Comparison of ENCODE assay signal across 9 cellular contexts in the genomic region with DNA sequence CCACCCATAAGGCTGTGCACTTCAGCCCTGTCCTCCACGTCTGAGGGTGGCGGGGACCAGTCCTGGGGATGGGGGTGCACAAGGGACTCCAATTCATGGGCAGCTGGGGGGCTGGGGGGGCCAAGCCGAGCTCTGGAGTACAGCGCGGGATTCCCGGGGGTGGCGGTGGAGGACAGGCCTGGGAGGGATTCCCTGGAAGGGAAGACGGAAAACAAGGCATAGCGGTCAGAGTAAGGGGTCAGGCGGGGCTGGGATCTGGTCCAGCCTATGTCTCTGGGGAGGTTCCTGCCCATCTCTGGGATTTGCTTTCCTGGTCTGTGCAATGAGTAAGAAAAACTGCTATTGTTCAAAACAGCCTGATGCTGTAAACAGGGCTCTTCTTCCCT. TPM values are rescaled to one million over a fixed set of nuclear protein-coding genes. Genes with fewer than 3 reads are reported as not detected.
DNase-seq lines count a peak whose midpoint lies in the region; ATAC-seq and TF ChIP-seq lines count a peak whose summit lies in the region.
"Had no signal": no experiment of that assay in that cellular context is flagged by ENCODE, and none has a peak within 500 bp of the region (broad histone marks: within the 10 kb centered on the region; RNA-seq: fewer than 3 reads in every experiment).

No MANE protein-coding gene starts in this region.

- no peaks in the 10 kb centered on the region for H3K9me3 Mint-ChIP-seq in stimulated activated naive B cell treated with anti-CD40 and anti-IgM and Interleukin-4, amounts not matched to agents 10 μg/mL and 1 μg/mL and 100 μg/mL, for 72 hours

- RAD21 ChIA-PET in HCT116 (lab: Charles Lee; ENCODE audit: low non-redundant PET in 1 of 2, low total read pairs in 2 of 2, uncharacterized antibody in 2 of 2, unreplicated experiment in 2 of 2), result interaction anchor here in 1 of 2 experiments (1.9 kb wide), 1 partner anchor 67 kb away, joined by 11 read pairs; no protein-coding TSS in a partner anchor

- intact Hi-C loops in HCT116 (cut with micrococcal nuclease) (loop anchor here (1.0 to 5.0 kb wide), 4 partner anchors 68 to 353 kb away; no protein-coding TSS in a partner anchor), ascending aorta (cut with DNase I) (loop anchor here (1.0 kb wide), 1 partner anchor 67 kb away; no protein-coding TSS in a partner anchor), left ventricle myocardium inferior (cut with micrococcal nuclease) (loop anchor here (5.0 kb wide), 1 partner anchor 69 kb away; no protein-coding TSS in a partner anchor)

- peak overlapping the region; percentile 77 for H3K27ac Mint-ChIP-seq in stimulated activated naive B cell treated with anti-CD40 and anti-IgM and Interleukin-4, amounts not matched to agents 10 μg/mL and 1 μg/mL and 100 μg/mL, for 72 hours

- no peak overlapping the region for H3K27ac ChIP-seq in HCT116 (ENCODE audit: low read depth, low read length)
- no peak overlapping the region for H3K27ac ChIP-seq in ascending aorta
- H3K27ac ChIP-seq in left ventricle myocardium inferior (replicated peaks), result peak overlapping the region; percentile 72

- H3K27me3 ChIP-seq in HCT116 (ENCODE audit: insufficient read depth, low read length) (no peaks in the 10 kb centered on the region), ascending aorta (no peaks in the 10 kb centered on the region), left ventricle myocardium inferior (ENCODE audit: low read depth) (no peaks in the 10 kb centered on the region)

- no peaks in the 10 kb centered on the region for H3K79me2 ChIP-seq in HCT116 (ENCODE audit: insufficient read depth, low read length)

- peaks cover 14 to 18% of the 10 kb centered on the region in 2 donors for H3K4me1 Mint-ChIP-seq in stimulated activated naive B cell treated with anti-CD40 and anti-IgM and Interleukin-4, amounts not matched to agents 10 μg/mL and 1 μg/mL and 100 μg/mL, for 72 hours

- H3K9me2 ChIP-seq in HCT116 (ENCODE audit: insufficient read depth), result no peaks in the 10 kb centered on the region

- H3K4me2 ChIP-seq in HCT116 (ENCODE audit: low read length), result peak overlapping the region; percentile 95

- no TSS peak for BruUV-seq in HCT116 (replicated peaks; lab: Mats Ljungman, UMichigan)

- no peak overlapping the region; a peak in 1 of 4 replicates for H3K4me3 ChIP-seq in HCT116 (replicated peaks in 1 of 2; ENCODE audit: low read depth in 1 of 2, low read length in 2 of 2)
- peak overlapping the region; percentile 25 to 53 for H3K4me3 ChIP-seq in ascending aorta
- peak overlapping the region; percentile 60 for H3K4me3 ChIP-seq in left ventricle myocardium inferior

- TF ChIP-seq CTCF in HCT116 (IDR thresholded peaks at IDR 0.05 in 2 of 3, conservative IDR thresholded peaks at IDR 0.05 in 1 of 3; ENCODE audit: borderline replicate concordance in 1 of 3, insufficient read depth in 1 of 3, low read depth in 2 of 3, low read length in 2 of 3), result no peak
- TF ChIP-seq CTCF in ascending aorta (IDR thresholded peaks at IDR 0.05), result no peak
- no peak for TF ChIP-seq CTCF in left ventricle myocardium inferior (IDR thresholded peaks at IDR 0.05; ENCODE audit: borderline replicate concordance)

- peaks cover 8 to 21% of the 10 kb centered on the region in 2 experiments for H3K4me1 ChIP-seq in HCT116 (ENCODE audit: control insufficient read depth in 1 of 2, insufficient read depth in 2 of 2, low read length in 2 of 2)
- peaks cover 4 to 6% of the 10 kb centered on the region in 2 donors for H3K4me1 ChIP-seq in ascending aorta
- H3K4me1 ChIP-seq in left ventricle myocardium inferior, result peaks cover 27% of the 10 kb centered on the region

- no peak for TF ChIP-seq POLR2A in HCT116 (IDR thresholded peaks at IDR 0.05; ENCODE audit: borderline replicate concordance, extremely low read depth, insufficient read depth, insufficient read length)

- peaks cover 19 to 31% of the 10 kb centered on the region in 2 donors for H3K27me3 Mint-ChIP-seq in stimulated activated naive B cell treated with anti-CD40 and anti-IgM and Interleukin-4, amounts not matched to agents 10 μg/mL and 1 μg/mL and 100 μg/mL, for 72 hours

- CTCF ChIA-PET in HCT116 (lab: Charles Lee), result interaction anchor here (0.6 to 3.7 kb wide), 11 partner anchors 9 to 200 kb away, joined by 3 to 39 read pairs (median 6); partner anchors contain the start of gene RNU5B-1

- peak overlapping the region; percentile 74 for H2AFZ ChIP-seq in HCT116 (ENCODE audit: low read depth, low read length, poor library complexity, severe bottlenecking)

- ATAC-seq in HCT116, result no peak
- no peak for ATAC-seq in stimulated activated naive B cell treated with anti-CD40 and anti-IgM and Interleukin-4, amounts not matched to agents 10 μg/mL and 1 μg/mL and 100 μg/mL, for 72 hours (replicated peaks)
- ATAC-seq in GM21723 (IDR thresholded peaks at IDR 0.05; ENCODE audit: unreplicated experiment), result no peak

- no peak for TF ChIP-seq RAD21 in HCT116 (IDR thresholded peaks at IDR 0.05; ENCODE audit: low read depth)

- H3K36me3 Mint-ChIP-seq in stimulated activated naive B cell treated with anti-CD40 and anti-IgM and Interleukin-4, amounts not matched to agents 10 μg/mL and 1 μg/mL and 100 μg/mL, for 72 hours, result no peaks in the 10 kb centered on the region

- H3K4me3 Mint-ChIP-seq in stimulated activated naive B cell treated with anti-CD40 and anti-IgM and Interleukin-4, amounts not matched to agents 10 μg/mL and 1 μg/mL and 100 μg/mL, for 72 hours, result peak overlapping the region in 1 of 2 donors; percentile 93

- DNase-seq in HCT116 (ENCODE audit: low read depth, low spot score), result no peak
- DNase-seq in ascending aorta (ENCODE audit: low spot score in 2 of 2), result no peak
- peak; percentile 55 for DNase-seq in left ventricle myocardium inferior
- DNase-seq in stimulated activated naive B cell treated with anti-CD40 and anti-IgM and Interleukin-4, amounts not matched to agents 10 μg/mL and 1 μg/mL and 100 μg/mL, for 72 hours, result no peak
- DNase-seq in stimulated activated naive CD4-positive, alpha-beta T cell (lab: John Stamatoyannopoulos, UW), result no peak
- no peak for DNase-seq in midbrain (lab: John Stamatoyannopoulos, UW)
- DNase-seq in NCI-H748 (lab: John Stamatoyannopoulos, UW; ENCODE audit: unreplicated experiment), result no peak

- H4K20me1 ChIP-seq in HCT116 (ENCODE audit: insufficient read depth), result no peaks in the 10 kb centered on the region

- POLR2A ChIA-PET in HCT116 (lab: Charles Lee), result interaction anchor here (1.3 to 1.7 kb wide), 2 partner anchors 67 to 80 kb away, joined by 6 to 13 read pairs; partner anchors contain the start of gene RNU5B-1

- peak overlapping the region; percentile 69 for H3K9ac ChIP-seq in HCT116 (ENCODE audit: low read length)

- H3K36me3 ChIP-seq in HCT116 (ENCODE audit: control insufficient read depth in 1 of 2, insufficient read depth in 2 of 2, low read length in 2 of 2) (no peaks in the 10 kb centered on the region), ascending aorta (no peaks in the 10 kb centered on the region), left ventricle myocardium inferior (no peaks in the 10 kb centered on the region)

- no peaks in the 10 kb centered on the region for H3K9me3 ChIP-seq in HCT116 (ENCODE audit: control insufficient read depth in 1 of 2, insufficient read depth in 1 of 2, low read depth in 1 of 2, low read length in 2 of 2)
- H3K9me3 ChIP-seq in ascending aorta, result no peaks in the 10 kb centered on the region
- H3K9me3 ChIP-seq in left ventricle myocardium inferior (replicated peaks), result no peaks in the 10 kb centered on the region

TF ChIP-seq in HCT116, 20 proteins besides CTCF, POLR2A, EP300 and RAD21:
- TF ChIP-seq ELF1 (IDR thresholded peaks at IDR 0.05; ENCODE audit: borderline replicate concordance, low read depth) (no peak), EZH2 (IDR thresholded peaks at IDR 0.05) (no peak)

RNA-seq across cellular contexts. Expression of gene IGDCC3, which starts 8.1 kb away (rescaled TPM):
- total RNA-seq in HCT116 (2021; ENCODE audit: unreplicated experiment) (0.44 TPM), ascending aorta (not detected), left ventricle myocardium inferior (0.16 TPM)
- polyA plus RNA-seq in HCT116 (2012), result 0.15 and 0.16 TPM in 2 replicates
- polyA plus RNA-seq: keratinocyte had no signal

RNA-seq across cellular contexts. Expression of gene IGDCC4, which starts 36.9 kb away (rescaled TPM):
- total RNA-seq in HCT116 (2021; ENCODE audit: unreplicated experiment) (1.2 TPM), ascending aorta (1.9 TPM), left ventricle myocardium inferior (0.96 TPM)
- polyA plus RNA-seq in HCT116 (2012), result 0.42 and 0.57 TPM in 2 replicates

Comparison
In these comparisons a context has a peak if more than half of its experiments do, and no peak if none do; other contexts are left out.
1. H3K4me3 ChIP-seq: peak in ascending aorta (2 of 2) and left ventricle myocardium inferior (single experiment); none in HCT116 (0 of 2).